2 cellular contexts compared by ENCODE assay signal in genomic region chr1:1359668-1360468, GRCh38.
A peak's percentile ranks its signal among the peaks of the same experiment; 100 is the strongest.
TF ChIP-seq lines count a peak whose summit lies in the region.

No MANE protein-coding gene starts in this region.

TF ChIP-seq in HCT116, 20 proteins besides CTCF, POLR2A, EP300 and RAD21:
- TF ChIP-seq TCF7L2 (IDR thresholded peaks at IDR 0.05; ENCODE audit: borderline replicate concordance, extremely low read depth, insufficient read depth, insufficient read length) = no peak
- TF ChIP-seq EGR1 (IDR thresholded peaks at IDR 0.05; ENCODE audit: low read depth) = no peak
- TF ChIP-seq SIN3A (IDR thresholded peaks at IDR 0.05; ENCODE audit: low read depth) = no peak
- no peak for TF ChIP-seq JUND (IDR thresholded peaks at IDR 0.05)
- TF ChIP-seq ZBTB33 (IDR thresholded peaks at IDR 0.05; ENCODE audit: extremely low read depth, insufficient replicate concordance, low read length) = no peak
- no peak for TF ChIP-seq REST (IDR thresholded peaks at IDR 0.05; ENCODE audit: low read depth)
- TF ChIP-seq ZNF274 (IDR thresholded peaks at IDR 0.05; ENCODE audit: low read depth, low read length) = no peak
- no peak for TF ChIP-seq ELF1 (IDR thresholded peaks at IDR 0.05; ENCODE audit: borderline replicate concordance, low read depth)
- TF ChIP-seq CBX3 (IDR thresholded peaks at IDR 0.05; ENCODE audit: low read depth) = no peak
- TF ChIP-seq ATF3 (IDR thresholded peaks at IDR 0.05) = no peak
- TF ChIP-seq YY1 (IDR thresholded peaks at IDR 0.05; ENCODE audit: extremely low read depth, insufficient replicate concordance, low read depth, low read length) = no peak
- TF ChIP-seq POLR2AphosphoS5 (IDR thresholded peaks at IDR 0.05; ENCODE audit: low read depth, low read length) = no peak
- no peak for TF ChIP-seq EZH2phosphoT487 (IDR thresholded peaks at IDR 0.05; ENCODE audit: borderline replicate concordance)

TF ChIP-seq in K562, 482 proteins besides CTCF, POLR2A, EP300 and RAD21:
- TF ChIP-seq ZBTB7A (IDR thresholded peaks at IDR 0.05; ENCODE audit: borderline replicate concordance, control insufficient read depth, low read depth, low read length) = 0 out of 2 replicates have a peak, but pooled peaks have one; percentile 3
- no peak for TF ChIP-seq ZBTB1 (CRISPR knock-in tag; IDR thresholded peaks at IDR 0.05; ENCODE audit: borderline replicate concordance, low read depth)
- TF ChIP-seq THAP12 (CRISPR knock-in tag; IDR thresholded peaks at IDR 0.05) = no peak
- no peak for TF ChIP-seq BRCA1 (IDR thresholded peaks at IDR 0.05)
- 0 out of 2 replicates have a peak, but pooled peaks have one; percentile 26 for TF ChIP-seq BRCA1 (CRISPR knock-in tag; IDR thresholded peaks at IDR 0.05)
- TF ChIP-seq ZNF12 (CRISPR knock-in tag; IDR thresholded peaks at IDR 0.05) = no peak
- TF ChIP-seq HLTF (IDR thresholded peaks at IDR 0.05) = no peak
